ENCODE assay signal across 13 cellular contexts in the genomic region with DNA sequence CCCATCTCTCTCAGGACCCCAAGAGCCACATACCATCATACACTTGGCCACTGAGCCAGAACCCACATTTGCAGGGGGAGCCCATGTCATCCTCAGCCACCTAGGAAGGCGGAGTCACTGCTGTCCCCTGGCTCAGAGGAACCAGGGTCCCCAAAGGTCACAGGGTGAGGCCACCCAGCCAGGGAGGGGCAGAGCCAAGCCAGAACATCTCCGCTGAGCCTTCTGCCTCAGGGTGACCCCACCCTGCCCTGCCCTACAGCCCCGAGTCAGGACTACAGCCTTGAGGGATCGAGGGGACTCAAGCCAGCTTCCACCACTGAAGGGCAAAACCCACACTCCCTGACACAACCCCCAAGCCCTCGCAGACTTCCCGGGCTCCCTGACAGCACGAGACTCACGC. TPM values are rescaled to one million over a fixed set of nuclear protein-coding genes. Genes with fewer than 3 reads are reported as not detected.
A peak's percentile ranks its signal among the peaks of the same experiment; 100 is the strongest.
DNase-seq lines count a peak whose midpoint lies in the region; ATAC-seq and TF ChIP-seq lines count a peak whose summit lies in the region.
"Had no signal": no experiment of that assay in that cellular context is flagged by ENCODE, and none has a peak within 500 bp of the region (broad histone marks: within the 10 kb centered on the region; RNA-seq: fewer than 3 reads in every experiment).

No MANE protein-coding gene starts in this region.

- no peaks in the 10 kb centered on the region for H3K27me3 Mint-ChIP-seq in T-helper 1 cell treated with Interleukin-12 subunit alpha and Interleukin-12 subunit beta and Interleukin-4 antibody, amounts not matched to agents 30 μg/mL and 1 μg/mL, for 36 hours (ENCODE audit: low read depth)
- H3K27me3 Mint-ChIP-seq in activated T-helper 2 cell treated with anti-CD3 and anti-CD28 coated beads, Interferon-gamma antibody, Interleukin-2, Interleukin-4, amounts not matched to agents 10 μg/mL and 5 μg/mL and 100 μg/mL, durations not matched to agents 14 hours and 24 hours and 36 hours (ENCODE audit: low read depth), result no peaks in the 10 kb centered on the region
- H3K27me3 Mint-ChIP-seq in H9 (ENCODE audit: low read depth), result no peaks in the 10 kb centered on the region

- H4K20me1 ChIP-seq in H9 (ENCODE audit: control insufficient read depth, insufficient read depth, insufficient read length), result no peaks in the 10 kb centered on the region

- H3K4me1 Mint-ChIP-seq in T-helper 1 cell treated with Interleukin-12 subunit alpha and Interleukin-12 subunit beta and Interleukin-4 antibody, amounts not matched to agents 30 μg/mL and 1 μg/mL, for 36 hours (ENCODE audit: low read depth), result peaks cover 9% of the 10 kb centered on the region
- peaks cover 14% of the 10 kb centered on the region for H3K4me1 Mint-ChIP-seq in activated T-helper 2 cell treated with anti-CD3 and anti-CD28 coated beads, Interferon-gamma antibody, Interleukin-2, Interleukin-4, amounts not matched to agents 10 μg/mL and 5 μg/mL and 100 μg/mL, durations not matched to agents 14 hours and 24 hours and 36 hours (ENCODE audit: low read depth)
- H3K4me1 Mint-ChIP-seq in H9, result peaks cover 33 to 57% of the 10 kb centered on the region in 2 experiments

- H3K4me2 ChIP-seq in H9 (ENCODE audit: insufficient read depth, insufficient read length, low read length), result no peak overlapping the region

- WGBS in tibial nerve, 2 donors, result 41 to 57% methylated on average over 8 of the region's 8 CpGs
- no CpG with 5 or more reads among the region's 8 CpGs for WGBS in H9 (ENCODE audit: extremely low coverage, insufficient read length, low lambda C conversion rate)

- ATAC-seq in left lung, result no peak

- H3K9me3 ChIP-seq in left lung (no peaks in the 10 kb centered on the region), tibial nerve (no peaks in the 10 kb centered on the region), H9 (ENCODE audit: control insufficient read depth, low read depth, low read length) (no peaks in the 10 kb centered on the region)

- H4K5ac ChIP-seq in H9 (ENCODE audit: insufficient read length, low read depth, low read length), result no peak overlapping the region

- H3K4me3 ChIP-seq in left lung, result no peak overlapping the region
- no peak overlapping the region for H3K4me3 ChIP-seq in tibial nerve

- H3K4me3 Mint-ChIP-seq in T-helper 1 cell treated with Interleukin-12 subunit alpha and Interleukin-12 subunit beta and Interleukin-4 antibody, amounts not matched to agents 30 μg/mL and 1 μg/mL, for 36 hours, result no peak overlapping the region
- no peak overlapping the region for H3K4me3 Mint-ChIP-seq in activated T-helper 2 cell treated with anti-CD3 and anti-CD28 coated beads, Interferon-gamma antibody, Interleukin-2, Interleukin-4, amounts not matched to agents 10 μg/mL and 5 μg/mL and 100 μg/mL, durations not matched to agents 14 hours and 24 hours and 36 hours (ENCODE audit: low read depth)
- no peak overlapping the region for H3K4me3 Mint-ChIP-seq in H9

- H3K9me3 Mint-ChIP-seq in T-helper 1 cell treated with Interleukin-12 subunit alpha and Interleukin-12 subunit beta and Interleukin-4 antibody, amounts not matched to agents 30 μg/mL and 1 μg/mL, for 36 hours, result no peaks in the 10 kb centered on the region
- H3K9me3 Mint-ChIP-seq in activated T-helper 2 cell treated with anti-CD3 and anti-CD28 coated beads, Interferon-gamma antibody, Interleukin-2, Interleukin-4, amounts not matched to agents 10 μg/mL and 5 μg/mL and 100 μg/mL, durations not matched to agents 14 hours and 24 hours and 36 hours, result no peaks in the 10 kb centered on the region
- H3K9me3 Mint-ChIP-seq in H9, result no peaks in the 10 kb centered on the region

- H3K9ac ChIP-seq in H9 (ENCODE audit: extremely low read depth, insufficient read length, low read length), result no peak overlapping the region

- no peak overlapping the region for H2BK12ac ChIP-seq in H9 (ENCODE audit: insufficient read length, low read depth, low read length)

- no peak overlapping the region for H4K8ac ChIP-seq in H9 (replicated peaks; ENCODE audit: insufficient read length, low read depth, low read length)

- no peak for TF ChIP-seq EP300 in tibial nerve (IDR thresholded peaks at IDR 0.05)

- no peak overlapping the region for H3T11ph ChIP-seq in H9 (ENCODE audit: low read length)

- H2BK120ac ChIP-seq in H9 (ENCODE audit: low read depth, low read length, poor library complexity, severe bottlenecking), result no peak overlapping the region

- no peak overlapping the region for H3K14ac ChIP-seq in H9 (ENCODE audit: insufficient read depth, low read length)

- TF ChIP-seq CTCF in left lung (IDR thresholded peaks at IDR 0.05) (no peak), tibial nerve (IDR thresholded peaks at IDR 0.05) (no peak), H9 (conservative IDR thresholded peaks at IDR 0.05) (no peak)

- no peak overlapping the region for H2BK20ac ChIP-seq in H9 (ENCODE audit: low read depth, low read length, poor library complexity, severe bottlenecking)

- intact Hi-C loops in activated T-helper 2 cell treated with anti-CD3 and anti-CD28 coated beads, Interferon-gamma antibody, Interleukin-2, Interleukin-4, amounts not matched to agents 10 μg/mL and 5 μg/mL and 100 μg/mL, durations not matched to agents 14 hours and 24 hours and 36 hours (cut with micrococcal nuclease), result no loop called here
- intact Hi-C loops in left lung (cut with DNase I), result no loop called here

- H2BK15ac ChIP-seq in H9 (ENCODE audit: low read depth, low read length), result no peak overlapping the region

- no peak overlapping the region for H2BK5ac ChIP-seq in H9 (ENCODE audit: insufficient read length, low read length)

- no peaks in the 10 kb centered on the region for H3K23me2 ChIP-seq in H9 (ENCODE audit: insufficient read length, low read depth, low read length, poor library complexity, severe bottlenecking)

- H3K56ac ChIP-seq in H9 (ENCODE audit: insufficient read length, low read depth, low read length), result no peak overlapping the region

- no peak for TF ChIP-seq POLR2A in tibial nerve (IDR thresholded peaks at IDR 0.05)

- peaks cover 0 to 10% of the 10 kb centered on the region in 2 donors for H3K36me3 ChIP-seq in left lung
- H3K36me3 ChIP-seq in tibial nerve, result peaks cover 0 to 16% (median 0%) of the 10 kb centered on the region in 3 donors

- H2AFZ ChIP-seq in H9 (ENCODE audit: low read length), result no peak overlapping the region

- H3K4me1 ChIP-seq in left lung, result peaks cover 44 to 94% of the 10 kb centered on the region in 2 donors
- H3K4me1 ChIP-seq in tibial nerve, result peaks cover 0 to 81% (median 52%) of the 10 kb centered on the region in 4 donors
- H3K4me1 ChIP-seq in H9 (ENCODE audit: insufficient read depth, low read length), result peaks cover 8% of the 10 kb centered on the region; the same call in 1 of the 2 replicates

- H2AK5ac ChIP-seq in H9 (ENCODE audit: insufficient read length, low read length), result no peak overlapping the region

- peaks cover 3% of the 10 kb centered on the region for H3K79me1 ChIP-seq in H9 (ENCODE audit: insufficient read depth, low read depth, low read length, poor library complexity, severe bottlenecking)

- no peak overlapping the region for H3K18ac ChIP-seq in H9 (ENCODE audit: insufficient read length, low read depth, low read length)

- peak overlapping the region; percentile 53 to 81 for H3K27ac ChIP-seq in left lung
- peak overlapping the region in 3 of 4 donors; percentile 1 to 75 (median 69) for H3K27ac ChIP-seq in tibial nerve
- no peak overlapping the region for H3K27ac ChIP-seq in H9 (ENCODE audit: insufficient read length, low read depth, low read length)
- H3K27ac ChIP-seq: epithelial cell of prostate, HL-60 had no signal

- DNase-seq in T-helper 1 cell (no peak), left lung (no peak), tibial nerve (ENCODE audit: low spot score in 2 of 2) (no peak), H9 (no peak), GM03348 (ENCODE audit: low spot score) (no peak)
- no peak for DNase-seq in activated T-helper 2 cell treated with anti-CD3 and anti-CD28 coated beads, Interferon-gamma antibody, Interleukin-2, Interleukin-4, amounts not matched to agents 10 μg/mL and 5 μg/mL and 100 μg/mL, durations not matched to agents 14 hours and 24 hours and 36 hours (ENCODE audit: low spot score)
- no peak for DNase-seq in stimulated activated CD8-positive, alpha-beta memory T cell treated with anti-CD3 and anti-CD28 coated beads, Interleukin-4, amount 100 ng/mL, for 48 hours
- DNase-seq: activated CD8-positive, alpha-beta memory T cell treated with anti-CD3 and anti-CD28 coated beads for 24 hours; DND-41; NCI-H1048 had no signal

- H3K79me2 ChIP-seq in H9 (ENCODE audit: insufficient read depth, low read length), result no peaks in the 10 kb centered on the region; the same call in 1 of the 2 replicates

- H3K27ac Mint-ChIP-seq in T-helper 1 cell treated with Interleukin-12 subunit alpha and Interleukin-12 subunit beta and Interleukin-4 antibody, amounts not matched to agents 30 μg/mL and 1 μg/mL, for 36 hours, result peak overlapping the region; percentile 18
- H3K27ac Mint-ChIP-seq in activated T-helper 2 cell treated with anti-CD3 and anti-CD28 coated beads, Interferon-gamma antibody, Interleukin-2, Interleukin-4, amounts not matched to agents 10 μg/mL and 5 μg/mL and 100 μg/mL, durations not matched to agents 14 hours and 24 hours and 36 hours, result peak overlapping the region; percentile 55
- H3K27ac Mint-ChIP-seq in H9, result peak overlapping the region in 1 of 3 experiments; percentile 85; a peak in 3 of 7 replicates

- no peak overlapping the region for H3K23ac ChIP-seq in H9 (ENCODE audit: insufficient read length, low read depth, low read length)

- no peak overlapping the region for H3K4ac ChIP-seq in H9 (ENCODE audit: low read depth, low read length)

- no peak overlapping the region for H4K91ac ChIP-seq in H9 (ENCODE audit: insufficient read length, low read depth, low read length)

- no peaks in the 10 kb centered on the region for H3K36me3 Mint-ChIP-seq in T-helper 1 cell treated with Interleukin-12 subunit alpha and Interleukin-12 subunit beta and Interleukin-4 antibody, amounts not matched to agents 30 μg/mL and 1 μg/mL, for 36 hours (ENCODE audit: low read depth)
- H3K36me3 Mint-ChIP-seq in activated T-helper 2 cell treated with anti-CD3 and anti-CD28 coated beads, Interferon-gamma antibody, Interleukin-2, Interleukin-4, amounts not matched to agents 10 μg/mL and 5 μg/mL and 100 μg/mL, durations not matched to agents 14 hours and 24 hours and 36 hours (ENCODE audit: low read depth), result peaks cover 7% of the 10 kb centered on the region
- no peaks in the 10 kb centered on the region for H3K36me3 Mint-ChIP-seq in H9 (ENCODE audit: insufficient read depth in 1 of 3, low read depth in 3 of 3)

- H3K27me3 ChIP-seq in left lung (no peaks in the 10 kb centered on the region), tibial nerve (no peaks in the 10 kb centered on the region), H9 (ENCODE audit: insufficient read depth, low read length) (no peaks in the 10 kb centered on the region)

RNA-seq across cellular contexts. Expression of a gene that starts 17.5 kb away (rescaled TPM):
- total RNA-seq in activated T-helper 2 cell treated with anti-CD3 and anti-CD28 coated beads, Interferon-gamma antibody, Interleukin-2, Interleukin-4, amounts not matched to agents 10 μg/mL and 5 μg/mL and 100 μg/mL, durations not matched to agents 14 hours and 24 hours and 36 hours, result 240 and 255 TPM in 2 replicates
- 100 to 1,000 TPM; 154 to 193 TPM for total RNA-seq in left lung
- 100 to 1,000 TPM in 3 of 4 donors, 10 to 100 TPM in 1; 90.5 to 309 (median 165) TPM for total RNA-seq in tibial nerve
- total RNA-seq in H9 (2021), result 67.8 and 71.1 TPM in 2 replicates

RNA-seq across cellular contexts. Expression of a gene that starts 36.0 kb away (rescaled TPM):
- total RNA-seq in activated T-helper 2 cell treated with anti-CD3 and anti-CD28 coated beads, Interferon-gamma antibody, Interleukin-2, Interleukin-4, amounts not matched to agents 10 μg/mL and 5 μg/mL and 100 μg/mL, durations not matched to agents 14 hours and 24 hours and 36 hours, result 79.9 and 90.9 TPM in 2 replicates
- 10 to 100 TPM in 1 of 2 donors, 1 to 10 TPM in 1; 9.3 to 14.5 TPM for total RNA-seq in left lung
- 1 to 10 TPM in 2 of 4 donors, under 1 TPM in 1, not detected in 1; 0.44 to 1.5 (median 1.4) TPM for total RNA-seq in tibial nerve
- total RNA-seq in H9 (2021), result 74.1 and 79.7 TPM in 2 replicates

RNA-seq across cellular contexts. Expression of a gene that starts 44.2 kb away (rescaled TPM):
- 294 and 300 TPM in 2 replicates for total RNA-seq in activated T-helper 2 cell treated with anti-CD3 and anti-CD28 coated beads, Interferon-gamma antibody, Interleukin-2, Interleukin-4, amounts not matched to agents 10 μg/mL and 5 μg/mL and 100 μg/mL, durations not matched to agents 14 hours and 24 hours and 36 hours
- 100 to 1,000 TPM; 108 to 161 TPM for total RNA-seq in left lung
- 100 to 1,000 TPM in 2 of 4 donors, 10 to 100 TPM in 2; 83.4 to 157 (median 106) TPM for total RNA-seq in tibial nerve
- total RNA-seq in H9 (2021), result 246 and 254 TPM in 2 replicates

Comparison
In these comparisons a context has a peak if more than half of its experiments do, and no peak if none do; other contexts are left out.
1. RNA of a gene that starts 36.0 kb away (total RNA-seq): 79.9 to 90.9 TPM in activated T-helper 2 cell treated with anti-CD3 and anti-CD28 coated beads, Interferon-gamma antibody, Interleukin-2, Interleukin-4, amounts not matched to agents 10 μg/mL and 5 μg/mL and 100 μg/mL, durations not matched to agents 14 hours and 24 hours and 36 hours, 74.1 to 79.7 TPM in H9 and 9.3 to 14.5 TPM in left lung; 0.44 to 1.5 TPM in tibial nerve; every median in the first group is over 4 times any median in the second.